ENCODE assay signal across 12 cellular contexts in the genomic region with DNA sequence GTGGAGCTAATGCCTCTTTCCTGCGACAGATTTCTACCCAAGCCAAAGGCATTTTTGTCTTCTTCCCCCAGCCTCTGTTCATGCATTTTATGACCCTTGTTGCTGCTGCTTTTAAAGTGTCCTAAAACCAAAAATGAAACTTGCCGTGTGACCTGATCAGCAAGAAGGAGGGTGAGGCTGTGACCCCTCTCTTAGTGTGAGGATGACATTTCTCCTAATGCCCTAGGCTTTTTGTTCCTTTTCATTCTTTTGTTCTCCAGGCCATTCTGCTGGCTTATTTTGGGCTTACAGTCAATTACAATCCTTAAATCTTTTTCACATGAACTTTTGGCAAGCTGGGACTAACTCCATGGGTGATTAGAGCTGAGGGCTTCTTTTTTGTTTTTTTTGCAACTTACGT. TPM values are rescaled to one million over a fixed set of nuclear protein-coding genes. Genes with fewer than 3 reads are reported as not detected.
A peak's percentile ranks its signal among the peaks of the same experiment; 100 is the strongest.
DNase-seq lines count a peak whose midpoint lies in the region; ATAC-seq and TF ChIP-seq lines count a peak whose summit lies in the region.
"Had no signal": no experiment of that assay in that cellular context is flagged by ENCODE, and none has a peak within 500 bp of the region (broad histone marks: within the 10 kb centered on the region; RNA-seq: fewer than 3 reads in every experiment).

No MANE protein-coding gene starts in this region.

- intact Hi-C loops in left colon (cut with DNase I, micrococcal nuclease), result no loop called here

- POLR2A ChIA-PET in GM10248 (lab: Yijun Ruan, JAX), result no interaction called here

- peak overlapping the region; percentile 45 for H3K27ac Mint-ChIP-seq in memory B cell
- H3K27ac Mint-ChIP-seq: CD4-positive, alpha-beta T cell had no signal

- H3K36me3 Mint-ChIP-seq in memory B cell, result peaks cover 12% of the 10 kb centered on the region

- no peak for TF ChIP-seq CTCF in GM10248 (IDR thresholded peaks at IDR 0.05; ENCODE audit: control extremely low read depth, extremely low read depth, low read depth, missing control alignments)

- DNase-seq in GM10248 (ENCODE audit: extremely low spot score) (peak; percentile 52), memory B cell (ENCODE audit: low spot score in 2 of 2) (no peak), T-helper 9 cell (no peak), left colon (no peak), NCI-H2029 treated with DMSO at 0.1 percent for 48 hours (lab: John Stamatoyannopoulos, UW) (no peak)
- DNase-seq: activated T-cell treated with anti-CD3 and anti-CD28 coated beads, Interleukin-2, amount 50 U/mL, for 1 hour; CD4-positive, alpha-beta T cell; NCI-H446 treated with DMSO at 0.1 percent for 48 hours had no signal

- H3K9me3 Mint-ChIP-seq in memory B cell, result no peaks in the 10 kb centered on the region
- H3K9me3 Mint-ChIP-seq: CD4-positive, alpha-beta T cell had no signal

- no peak overlapping the region for H3K4me3 Mint-ChIP-seq in memory B cell
- H3K4me3 Mint-ChIP-seq: CD4-positive, alpha-beta T cell had no signal

- peak; percentile 87 for ATAC-seq in GM21390 (IDR thresholded peaks at IDR 0.05; ENCODE audit: unreplicated experiment)
- peak; percentile 71 for ATAC-seq in HG03378 (IDR thresholded peaks at IDR 0.05; ENCODE audit: unreplicated experiment)
- ATAC-seq in memory B cell (ENCODE audit: low read depth), result no peak
- ATAC-seq in left colon, result no peak
- ATAC-seq in HG03025 (IDR thresholded peaks at IDR 0.05; ENCODE audit: low FRiP score, unreplicated experiment), result no peak

- no peaks in the 10 kb centered on the region for H3K27me3 Mint-ChIP-seq in memory B cell
- H3K27me3 Mint-ChIP-seq: CD4-positive, alpha-beta T cell had no signal

- CTCF ChIA-PET in GM10248 (lab: Yijun Ruan, JAX), result no interaction called here

- peaks cover 28% of the 10 kb centered on the region for H3K4me1 Mint-ChIP-seq in memory B cell

RNA-seq across cellular contexts. Expression of a gene that starts 34.4 kb away (rescaled TPM):
- under 1 TPM; 0.46 to 0.67 TPM for total RNA-seq in left colon
- total RNA-seq: glomerular endothelial cell had no signal

Comparison
In these comparisons a context has a peak if more than half of its experiments do, and no peak if none do; other contexts are left out.
1. ATAC-seq: peak in GM21390 (single experiment) and HG03378 (single experiment); none in memory B cell (single experiment), left colon (single experiment) and HG03025 (single experiment).